Comparison of ENCODE assay signal across 8 cellular contexts in genomic region chr2:105037572-105038382, GRCh38. TPM values are rescaled to one million over a fixed set of nuclear protein-coding genes. Genes with fewer than 3 reads are reported as not detected.
DNase-seq lines count a peak whose midpoint lies in the region; ATAC-seq and TF ChIP-seq lines count a peak whose summit lies in the region.

MRPS9 (plus strand) TSS chr2:105038069; CDS start chr2:105038093, 24 bp downstream.

- peak; percentile 95 for DNase-seq in DMS 273 treated with DMSO at 0.1 percent for 48 hours (lab: John Stamatoyannopoulos, UW)
- peak; percentile 82 for DNase-seq in OCI-M2 (lab: John Stamatoyannopoulos, UW; ENCODE audit: unreplicated experiment)
- DNase-seq in activated T-cell treated with anti-CD3 and anti-CD28 coated beads for 4 hours: peak; percentile 97
- peak; percentile 99 for DNase-seq in epithelial cell of esophagus (ENCODE audit: low read depth)
- DNase-seq in mucosa of descending colon: peak; percentile 99
- peak; percentile 98 for DNase-seq in stimulated activated CD8-positive, alpha-beta memory T cell treated with anti-CD3 and anti-CD28 coated beads, Interleukin-4, amount 100 ng/mL, for 24 hours (ENCODE audit: low read depth)

- no peaks in the 10 kb centered on the region for H3K9me3 Mint-ChIP-seq in IgD-negative memory B cell

- no peaks in the 10 kb centered on the region for H3K36me3 ChIP-seq in mucosa of descending colon (ENCODE audit: low read depth)

- no peaks in the 10 kb centered on the region for H3K27me3 Mint-ChIP-seq in IgD-negative memory B cell

- TF ChIP-seq CTCF in epithelial cell of esophagus (IDR thresholded peaks at IDR 0.05; ENCODE audit: insufficient read depth, low read depth, low read length, missing control alignments) (no peak), mucosa of descending colon (IDR thresholded peaks at IDR 0.05) (no peak)

- ATAC-seq in GM21529 (IDR thresholded peaks at IDR 0.05; ENCODE audit: unreplicated experiment): peak; percentile 99
- ATAC-seq in mucosa of descending colon: peak; percentile 100

- H3K9me3 ChIP-seq in mucosa of descending colon: no peaks in the 10 kb centered on the region

- peaks cover 21 to 31% (median 26%) of the 10 kb centered on the region in 3 donors for H3K4me1 Mint-ChIP-seq in IgD-negative memory B cell

- H3K27ac Mint-ChIP-seq in IgD-negative memory B cell: peak within 1 kb of the TSS; percentile 87 to 94 (median 93)

- intact Hi-C loops in mucosa of descending colon (cut with DNase I, micrococcal nuclease): no loop called here

- no peaks in the 10 kb centered on the region for H3K36me3 Mint-ChIP-seq in IgD-negative memory B cell

- H3K4me3 Mint-ChIP-seq in IgD-negative memory B cell: peak within 1 kb of the TSS; percentile 98 to 99 (median 99)

- no peaks in the 10 kb centered on the region for H3K4me1 ChIP-seq in mucosa of descending colon (ENCODE audit: low read depth)

- H3K4me3 ChIP-seq in epithelial cell of esophagus (ENCODE audit: low read length) (peak within 1 kb of the TSS; percentile 98), mucosa of descending colon (peak within 1 kb of the TSS; percentile 71)

RNA-seq across cellular contexts. Expression of gene MRPS9, which starts in this region (rescaled TPM):
- 33.6 TPM for polyA plus RNA-seq in IgD-negative memory B cell
- 10 to 100 TPM; 20.5 to 29.6 (median 22.6) TPM for total RNA-seq in mucosa of descending colon

Comparison
In these comparisons a context has a peak if more than half of its experiments do, and no peak if none do; other contexts are left out.
1. Peak in every context shown above with its lines: DNase-seq, ATAC-seq and H3K4me3 ChIP-seq.